ENCODE assay signal across 8 cellular contexts in genomic region chr2:48105848-48106247, GRCh38.
DNase-seq lines count a peak whose midpoint lies in the region; ATAC-seq and TF ChIP-seq lines count a peak whose summit lies in the region.

No MANE protein-coding gene starts in this region.

- no peak for TF ChIP-seq CTCF in heart left ventricle (IDR thresholded peaks at IDR 0.05)
- no peak for TF ChIP-seq CTCF in vagina (IDR thresholded peaks at IDR 0.05)

- H3K9me3 ChIP-seq in heart left ventricle: no peaks in the 10 kb centered on the region
- peaks cover 3% of the 10 kb centered on the region for H3K9me3 ChIP-seq in mesenchymal stem cell (ENCODE audit: control insufficient read depth, low read length)
- no peaks in the 10 kb centered on the region for H3K9me3 ChIP-seq in vagina

- peak overlapping the region; percentile 25 to 71 for H3K4ac ChIP-seq in mesenchymal stem cell (ENCODE audit: low read depth in 1 of 2, low read length in 2 of 2)

- H3K4me1 ChIP-seq in heart left ventricle (peaks cover 0 to 26% (median 10%) of the 10 kb centered on the region in 12 donors), mesenchymal stem cell (ENCODE audit: control insufficient read depth, insufficient read depth, low read depth, low read length) (peaks cover 8% of the 10 kb centered on the region), vagina (peaks cover 19% of the 10 kb centered on the region)

- H3K4me1 Mint-ChIP-seq in activated naive CD8-positive, alpha-beta T cell treated with anti-CD3 and anti-CD28 coated beads, Interleukin-2, amount 50 U/mL, for 24 hours: peaks cover 17% of the 10 kb centered on the region

- H3K27me3 Mint-ChIP-seq in activated naive CD8-positive, alpha-beta T cell treated with anti-CD3 and anti-CD28 coated beads, Interleukin-2, amount 50 U/mL, for 24 hours: peaks cover 1% of the 10 kb centered on the region

- H2BK15ac ChIP-seq in mesenchymal stem cell (ENCODE audit: low read depth, poor library complexity, severe bottlenecking): no peak overlapping the region

- TF ChIP-seq POLR2A in heart left ventricle (IDR thresholded peaks at IDR 0.05) (no peak), vagina (IDR thresholded peaks at IDR 0.05) (no peak)

- no peak overlapping the region for H3K27ac Mint-ChIP-seq in activated naive CD8-positive, alpha-beta T cell treated with anti-CD3 and anti-CD28 coated beads, Interleukin-2, amount 50 U/mL, for 24 hours

- H4K8ac ChIP-seq in mesenchymal stem cell (ENCODE audit: low read length): peak overlapping the region; percentile 39

- no peak overlapping the region for H2AK5ac ChIP-seq in mesenchymal stem cell (ENCODE audit: low read length, severe bottlenecking)

- H3K9me3 Mint-ChIP-seq in activated naive CD8-positive, alpha-beta T cell treated with anti-CD3 and anti-CD28 coated beads, Interleukin-2, amount 50 U/mL, for 24 hours: no peaks in the 10 kb centered on the region

- ATAC-seq in heart left ventricle: peak in 1 of 4 donors; percentile 1
- no peak for ATAC-seq in left ventricle myocardium superior
- no peak for ATAC-seq in activated naive CD8-positive, alpha-beta T cell treated with anti-CD3 and anti-CD28 coated beads, Interleukin-2, amount 50 U/mL, for 24 hours

- H3K36me3 Mint-ChIP-seq in activated naive CD8-positive, alpha-beta T cell treated with anti-CD3 and anti-CD28 coated beads, Interleukin-2, amount 50 U/mL, for 24 hours (ENCODE audit: low read depth): no peaks in the 10 kb centered on the region

- H3K9ac ChIP-seq in mesenchymal stem cell (ENCODE audit: low read length): peak overlapping the region; percentile 73

- H3K4me3 Mint-ChIP-seq in activated naive CD8-positive, alpha-beta T cell treated with anti-CD3 and anti-CD28 coated beads, Interleukin-2, amount 50 U/mL, for 24 hours: peak overlapping the region; percentile 60

- no peak overlapping the region for H4K91ac ChIP-seq in mesenchymal stem cell (ENCODE audit: low read length)

- H2BK5ac ChIP-seq in mesenchymal stem cell (ENCODE audit: low read depth, low read length, poor library complexity, severe bottlenecking): no peak overlapping the region

- H3K4me2 ChIP-seq in mesenchymal stem cell (ENCODE audit: low read length, poor library complexity, severe bottlenecking): no peak overlapping the region

- intact Hi-C loops in heart left ventricle (cut with DNase I) (loop anchor here (1.0 to 10.0 kb wide), 15 partner anchors 191 to 671 kb away; partner anchors contain the start of genes FBXO11 (in 6 of the 10) and MSH6 (in 4 of the 10)), left ventricle myocardium superior (cut with micrococcal nuclease) (loop anchor here (5.0 kb wide), 1 partner anchor 311 kb away; no protein-coding TSS in a partner anchor), vagina (cut with DNase I) (loop anchor here (5.0 to 10.0 kb wide), 3 partner anchors 199 to 331 kb away; partner anchors contain the start of gene FBXO11)

- peak overlapping the region; percentile 65 to 80 for H3K18ac ChIP-seq in mesenchymal stem cell (ENCODE audit: low read depth in 1 of 2, low read length in 2 of 2)

- WGBS in heart left ventricle, 4 donors: 77 to 84% (median 78%) methylated on average over 10 to 11 of the region's 11 CpGs
- whole genome bisulfite sequencing in mesenchymal stem cell: 92% methylated on average over 11 of the region's 11 CpGs

- H2BK12ac ChIP-seq in mesenchymal stem cell (ENCODE audit: low read length in 2 of 2): peak overlapping the region; percentile 29 to 79

- H3K4me3 ChIP-seq in heart left ventricle (peak overlapping the region in 4 of 12 donors; percentile 15 to 28 (median 24)), mesenchymal stem cell (ENCODE audit: insufficient read depth in 1 of 2, low read depth in 1 of 2, low read length in 2 of 2) (no peak overlapping the region), vagina (peak overlapping the region in 1 of 2 donors; percentile 16)

- H2BK120ac ChIP-seq in mesenchymal stem cell (ENCODE audit: low read depth, low read length): no peak overlapping the region

- peak overlapping the region in 7 of 12 donors; percentile 2 to 59 (median 51) for H3K27ac ChIP-seq in heart left ventricle
- no peak overlapping the region for H3K27ac ChIP-seq in mesenchymal stem cell (ENCODE audit: low read length, poor library complexity, severe bottlenecking)
- peak overlapping the region; percentile 60 for H3K27ac ChIP-seq in vagina

- no peaks in the 10 kb centered on the region for H3K79me1 ChIP-seq in mesenchymal stem cell (replicated peaks; ENCODE audit: low read length, poor library complexity, severe bottlenecking)

- H2AFZ ChIP-seq in mesenchymal stem cell (ENCODE audit: low read depth, low read length): peak overlapping the region; percentile 76

- peak overlapping the region in 1 of 2 experiments; percentile 90 for H3K14ac ChIP-seq in mesenchymal stem cell (ENCODE audit: low read length in 2 of 2)

- H3K27me3 ChIP-seq in heart left ventricle (no peaks in the 10 kb centered on the region), mesenchymal stem cell (ENCODE audit: control insufficient read depth in 1 of 2, insufficient read depth in 1 of 2, low read length in 2 of 2) (no peaks in the 10 kb centered on the region), vagina (no peaks in the 10 kb centered on the region)

- DNase-seq in heart left ventricle: no peak
- no peak for DNase-seq in left ventricle myocardium superior
- DNase-seq in activated naive CD8-positive, alpha-beta T cell treated with anti-CD3 and anti-CD28 coated beads, Interleukin-2, amount 50 U/mL, for 24 hours: no peak
- no peak for DNase-seq in mesenchymal stem cell
- DNase-seq in vagina (ENCODE audit: extremely low spot score in 2 of 2): no peak
- no peak for DNase-seq in amniotic stem cell (lab: John Stamatoyannopoulos, UW)
- no peak for DNase-seq in effector CD8-positive, alpha-beta T cell (lab: John Stamatoyannopoulos, UW)
- DNase-seq in DMS53 treated with DMSO at 0.1 percent for 48 hours (lab: John Stamatoyannopoulos, UW; ENCODE audit: unreplicated experiment): no peak

- peak overlapping the region in 1 of 2 experiments; percentile 32 for H3K23ac ChIP-seq in mesenchymal stem cell (ENCODE audit: low read length in 2 of 2)

- no peaks in the 10 kb centered on the region for H3K36me3 ChIP-seq in heart left ventricle
- H3K36me3 ChIP-seq in mesenchymal stem cell (ENCODE audit: control insufficient read depth in 1 of 2, insufficient read depth in 2 of 2, low read depth in 1 of 2, low read length in 2 of 2): no peaks in the 10 kb centered on the region
- H3K36me3 ChIP-seq in vagina: no peaks in the 10 kb centered on the region
